ENCODE assay signal across 12 cellular contexts in genomic region chr12:28780096-28780495, GRCh38.
DNase-seq lines count a peak whose midpoint lies in the region; ATAC-seq and TF ChIP-seq lines count a peak whose summit lies in the region.
"Had no signal": no experiment of that assay in that cellular context is flagged by ENCODE, and none has a peak within 500 bp of the region (broad histone marks: within the 10 kb centered on the region; RNA-seq: fewer than 3 reads in every experiment).

No MANE protein-coding gene starts in this region.

- H3K36me3 ChIP-seq in HEK293 (ENCODE audit: control insufficient read depth in 2 of 2, insufficient read depth in 1 of 2, low read length in 2 of 2) (no peaks in the 10 kb centered on the region), upper lobe of right lung (no peaks in the 10 kb centered on the region)
- H3K36me3 ChIP-seq: vagina had no signal

- POLR2A ChIA-PET in HEK293 (lab: Yijun Ruan, JAX): no interaction called here

- ATAC-seq in upper lobe of right lung (peak; percentile 62), HG03457 (IDR thresholded peaks at IDR 0.05; ENCODE audit: unreplicated experiment) (no peak), HG03432 (IDR thresholded peaks at IDR 0.05; ENCODE audit: unreplicated experiment) (no peak)

- DNase-seq in SW480 (ENCODE audit: low spot score): peak; percentile 52
- peak; percentile 67 to 72 for DNase-seq in foreskin fibroblast
- no peak for DNase-seq in upper lobe of right lung
- no peak for DNase-seq in cerebellar nuclear complex (lab: John Stamatoyannopoulos, UW)
- DNase-seq: activated naive CD4-positive, alpha-beta T cell treated with anti-CD3 and anti-CD28 coated beads, Interleukin-2, amount 50 U/mL, for 16 hours; NCI-H2029; posterior cingulate gyrus; RPMI8226 had no signal

- H3K4me3 ChIP-seq in HEK293 (ENCODE audit: low read depth, low read length) (no peak overlapping the region), foreskin fibroblast (ENCODE audit: low read depth in 1 of 2, low read length in 2 of 2) (no peak overlapping the region), upper lobe of right lung (no peak overlapping the region)
- H3K4me3 ChIP-seq: vagina had no signal

- no peaks in the 10 kb centered on the region for H3K27me3 ChIP-seq in upper lobe of right lung
- H3K27me3 ChIP-seq: vagina had no signal

- no peak for TF ChIP-seq CTCF in HEK293 (tag by site-specific recombination; IDR thresholded peaks at IDR 0.05)
- no peak for TF ChIP-seq CTCF in foreskin fibroblast (IDR thresholded peaks at IDR 0.05; ENCODE audit: low read depth, low read length)
- no peak for TF ChIP-seq CTCF in upper lobe of right lung (IDR thresholded peaks at IDR 0.05)

- H3K27ac ChIP-seq in HEK293 (ENCODE audit: extremely low read depth, low read depth, low read length) (no peak overlapping the region), upper lobe of right lung (no peak overlapping the region)
- H3K27ac ChIP-seq: vagina had no signal

- CTCF ChIA-PET in HEK293 (lab: Yijun Ruan, JAX): no interaction called here

- intact Hi-C loops in upper lobe of right lung (cut with DNase I): no loop called here

- no peaks in the 10 kb centered on the region; the same call in 1 of the 2 replicates for H3K4me1 ChIP-seq in HEK293 (ENCODE audit: control insufficient read depth, insufficient read depth, low read length)
- H3K4me1 ChIP-seq in upper lobe of right lung: no peaks in the 10 kb centered on the region
- H3K4me1 ChIP-seq: vagina had no signal

- H3K9me3 ChIP-seq in HEK293 (ENCODE audit: control insufficient read depth, insufficient read depth, low read depth, low read length) (no peaks in the 10 kb centered on the region), upper lobe of right lung (no peaks in the 10 kb centered on the region)
- H3K9me3 ChIP-seq: vagina had no signal

TF ChIP-seq in HEK293, 187 proteins besides CTCF, POLR2A, EP300 and RAD21 (continues in another document):
- TF ChIP-seq ZNF184 (tag by site-specific recombination; IDR thresholded peaks at IDR 0.05): 0 out of 2 replicates have a peak, but pooled peaks have one; percentile 25
- TF ChIP-seq ZNF24 (tag by site-specific recombination; IDR thresholded peaks at IDR 0.05): peak; percentile 53; the same call in 1 of the 2 replicates
- peak; percentile 87 for TF ChIP-seq ZBTB21 (tag by site-specific recombination; IDR thresholded peaks at IDR 0.05)
- TF ChIP-seq ZNF658 (tag by site-specific recombination; IDR thresholded peaks at IDR 0.05): no peak
- no peak for TF ChIP-seq ZNF580 (tag by site-specific recombination; IDR thresholded peaks at IDR 0.05)
- peak; percentile 27; the same call in 1 of the 2 replicates for TF ChIP-seq ZNF394 (tag by site-specific recombination; IDR thresholded peaks at IDR 0.05; ENCODE audit: borderline replicate concordance)
- peak; percentile 66 for TF ChIP-seq SP7 (tag by site-specific recombination; IDR thresholded peaks at IDR 0.05)
- TF ChIP-seq INSM2 (tag by site-specific recombination; IDR thresholded peaks at IDR 0.05): 0 out of 2 replicates have a peak, but pooled peaks have one; percentile 41
- TF ChIP-seq ZNF114 (tag by site-specific recombination; IDR thresholded peaks at IDR 0.05): no peak
- TF ChIP-seq ZNF692 (tag by site-specific recombination; IDR thresholded peaks at IDR 0.05): 0 out of 2 replicates have a peak, but pooled peaks have one; percentile 36
- no peak for TF ChIP-seq REPIN1 (tag by site-specific recombination; IDR thresholded peaks at IDR 0.05; ENCODE audit: low read depth)
- no peak for TF ChIP-seq MZF1 (tag by site-specific recombination; IDR thresholded peaks at IDR 0.05; ENCODE audit: borderline replicate concordance)
- no peak for TF ChIP-seq ZNF488 (tag by site-specific recombination; IDR thresholded peaks at IDR 0.05)
- peak; percentile 84 for TF ChIP-seq ZNF629 (tag by site-specific recombination; IDR thresholded peaks at IDR 0.05)
- peak; percentile 62; the same call in 1 of the 2 replicates for TF ChIP-seq TSHZ1 (tag by site-specific recombination; IDR thresholded peaks at IDR 0.05; ENCODE audit: borderline replicate concordance)
- TF ChIP-seq TRIM28 (IDR thresholded peaks at IDR 0.05; ENCODE audit: borderline replicate concordance, low read length): no peak; the same call in 1 of the 2 replicates
- no peak for TF ChIP-seq YY1 (tag by site-specific recombination; IDR thresholded peaks at IDR 0.05)
- no peak for TF ChIP-seq ZNF600 (tag by site-specific recombination; IDR thresholded peaks at IDR 0.05)
- TF ChIP-seq ZNF10 (tag by site-specific recombination; IDR thresholded peaks at IDR 0.05): peak; percentile 74

Comparison
In these comparisons a context has a peak if more than half of its experiments do, and no peak if none do; other contexts are left out.
1. DNase-seq: peak in SW480 (single experiment) and foreskin fibroblast (2 of 2); none in upper lobe of right lung (single experiment) and cerebellar nuclear complex (0 of 2).